In the genomic region with DNA sequence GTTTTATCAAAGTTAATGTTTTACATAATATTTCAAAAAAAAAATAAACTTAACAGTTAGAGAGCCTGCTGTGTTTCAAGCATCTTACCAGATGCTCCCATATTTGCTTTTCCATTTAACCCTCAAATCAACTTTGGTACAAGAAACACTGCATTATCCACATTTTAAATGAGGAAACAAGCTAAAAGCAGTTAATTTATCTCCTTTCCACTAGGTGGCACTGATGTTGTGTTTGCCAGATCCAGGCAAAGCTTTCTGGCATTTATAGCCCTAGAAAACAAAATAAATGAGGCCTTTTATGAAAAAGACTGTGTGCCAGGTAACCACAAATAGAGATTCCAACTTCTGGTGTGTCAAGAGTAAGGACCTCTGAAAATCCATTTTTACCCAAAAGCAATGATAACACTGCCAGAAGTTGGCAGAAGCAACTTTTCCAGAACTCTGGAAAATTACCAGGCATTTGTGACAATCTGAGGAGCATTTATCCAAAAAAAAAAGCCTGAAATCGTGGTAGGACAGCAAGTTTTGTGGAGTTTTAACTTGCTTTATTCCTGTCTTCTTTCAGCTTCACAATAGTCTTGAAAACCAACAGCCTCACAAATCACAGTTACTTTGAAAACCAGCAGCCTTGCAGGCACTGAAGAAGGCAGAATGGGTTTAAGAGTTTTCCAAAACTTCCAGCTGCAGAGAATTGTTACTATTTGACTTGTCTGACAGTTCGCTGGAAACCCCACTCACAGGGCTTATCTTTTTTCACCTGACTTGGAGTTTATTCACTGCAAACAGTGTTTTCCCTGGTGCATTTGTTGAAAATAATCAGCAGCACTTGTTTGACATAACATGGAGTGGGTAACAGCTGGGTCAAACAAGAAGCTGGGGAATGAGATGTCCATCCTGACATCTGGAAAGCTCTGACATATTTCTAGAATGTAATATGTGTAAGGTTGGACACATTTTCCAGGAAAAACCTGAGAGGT, we compare ENCODE assay signal across 8 cellular contexts. TPM values are rescaled to one million over a fixed set of nuclear protein-coding genes. Genes with fewer than 3 reads are reported as not detected.
DNase-seq lines count a peak whose midpoint lies in the region; ATAC-seq, FAIRE-seq and TF ChIP-seq lines count a peak whose summit lies in the region.

No MANE protein-coding gene starts in this region.

- TF ChIP-seq CTCF in A673 (conservative IDR thresholded peaks at IDR 0.05; ENCODE audit: low read depth, low read length) (peak; percentile 79), GM06990 (IDR thresholded peaks at IDR 0.05; ENCODE audit: insufficient read depth, low read length, poor library complexity, severe bottlenecking) (peak; percentile 59), activated B cell treated with CpG ODN at 0.5 μM for 24 hours (IDR thresholded peaks at IDR 0.05) (peak; percentile 87)

- H3K4me3 ChIP-seq in A673 (ENCODE audit: low read depth, low read length, poor library complexity, severe bottlenecking) (no peak overlapping the region), GM06990 (replicated peaks; ENCODE audit: low read depth, low read length) (no peak overlapping the region), small intestine (ENCODE audit: low read depth in 1 of 2, low read length in 2 of 2) (no peak overlapping the region)

- peaks cover 15% of the 10 kb centered on the region for H3K4me1 Mint-ChIP-seq in activated B cell treated with CpG ODN at 0.5 μM for 24 hours

- H3K36me3 ChIP-seq in A673 (ENCODE audit: insufficient read depth, low read length, poor library complexity, severe bottlenecking) (no peaks in the 10 kb centered on the region), GM06990 (ENCODE audit: control insufficient read depth, insufficient read depth, low read length) (no peaks in the 10 kb centered on the region), small intestine (ENCODE audit: control insufficient read depth in 2 of 2, insufficient read depth in 2 of 2, low read length in 2 of 2) (no peaks in the 10 kb centered on the region)

- BruUV-seq in A673 (replicated peaks; lab: Mats Ljungman, UMichigan), result no TSS peak

- peak overlapping the region; percentile 12 for H3K27ac ChIP-seq in A673 (ENCODE audit: low read depth, low read length, poor library complexity, severe bottlenecking)
- H3K27ac ChIP-seq in small intestine (ENCODE audit: low read depth in 1 of 2, low read length in 1 of 2), result no peak overlapping the region

- H3K9me3 ChIP-seq in A673 (ENCODE audit: low read depth, low read length, poor library complexity, severe bottlenecking) (no peaks in the 10 kb centered on the region), small intestine (ENCODE audit: control insufficient read depth, low read depth) (no peaks in the 10 kb centered on the region)

- POLR2A ChIA-PET in A673 (lab: Charles Lee; ENCODE audit: low non-redundant PET) (no interaction called here), activated B cell treated with CpG ODN at 0.5 μM for 24 hours (lab: Charles Lee) (interaction anchor here (0.6 to 1.4 kb wide), 5 partner anchors 9 to 719 kb away, joined by 3 to 8 read pairs (median 4); partner anchors contain the start of genes FAM162A, KPNA1 and WDR5B)

- H3K36me3 Mint-ChIP-seq in activated B cell treated with CpG ODN at 0.5 μM for 24 hours (ENCODE audit: low read depth), result peaks cover 4% of the 10 kb centered on the region

- CTCF ChIA-PET in A673 (lab: Charles Lee), result interaction anchor here (0.7 to 2.0 kb wide), 7 partner anchors 9 to 725 kb away, joined by 3 to 15 read pairs (median 4); partner anchors contain the start of genes FAM162A, PARP14 and WDR5B
- CTCF ChIA-PET in activated B cell treated with CpG ODN at 0.5 μM for 24 hours (lab: Charles Lee), result interaction anchor here (0.6 to 2.2 kb wide), 27 partner anchors 9 to 1167 kb away, joined by 3 to 18 read pairs (median 4); partner anchors contain the start of genes FAM162A, POLQ, SEMA5B and WDR5B

- intact Hi-C loops in A673 (cut with micrococcal nuclease; ENCODE audit: unreplicated experiment), result loop anchor here (1.0 to 10.0 kb wide), 3 partner anchors 286 to 872 kb away; no protein-coding TSS in a partner anchor
- intact Hi-C loops in activated B cell treated with CpG ODN at 0.5 μM for 24 hours (cut with micrococcal nuclease), result loop anchor here (1.0 to 5.0 kb wide), 5 partner anchors 22 to 864 kb away; partner anchors contain the start of genes DTX3L and PARP9

- no peak overlapping the region for H3K27ac Mint-ChIP-seq in activated B cell treated with CpG ODN at 0.5 μM for 24 hours

- H3K4me3 Mint-ChIP-seq in activated B cell treated with CpG ODN at 0.5 μM for 24 hours, result no peak overlapping the region

- H3K27me3 Mint-ChIP-seq in activated B cell treated with CpG ODN at 0.5 μM for 24 hours, result no peaks in the 10 kb centered on the region

- no peak for FAIRE-seq in small intestine (lab: Jason Lieb, UNC)

- WGBS in small intestine, 3 donors, result 42 to 45% (median 42%) methylated on average over 2 of the region's 2 CpGs

- H3K9me3 Mint-ChIP-seq in activated B cell treated with CpG ODN at 0.5 μM for 24 hours, result no peaks in the 10 kb centered on the region

- H3K27me3 ChIP-seq in A673 (replicated peaks; ENCODE audit: insufficient read depth, low read depth, low read length, poor library complexity), result no peaks in the 10 kb centered on the region
- no peaks in the 10 kb centered on the region for H3K27me3 ChIP-seq in GM06990 (replicated peaks; ENCODE audit: control insufficient read depth, insufficient read depth, low read length)
- H3K27me3 ChIP-seq in small intestine (ENCODE audit: control insufficient read depth in 2 of 2, insufficient read depth in 2 of 2, low read length in 2 of 2), result no peaks in the 10 kb centered on the region

- H3K4me1 ChIP-seq in A673 (ENCODE audit: insufficient read depth, low read length, poor library complexity, severe bottlenecking) (peaks cover 38% of the 10 kb centered on the region), small intestine (ENCODE audit: control insufficient read depth in 2 of 2, insufficient read depth in 1 of 2, low read depth in 1 of 2, low read length in 1 of 2) (no peaks in the 10 kb centered on the region)

- DNase-seq in A673 (ENCODE audit: low spot score) (peak; percentile 75), GM06990 (ENCODE audit: extremely low read depth, insufficient read length) (no peak), NCI-H2029 treated with DMSO at 0.1 percent for 48 hours (lab: John Stamatoyannopoulos, UW) (peak; percentile 16), activated B cell treated with CpG ODN at 0.5 μM for 24 hours (no peak), glomerular visceral epithelial cell (ENCODE audit: extremely low spot score) (peak; percentile 46), small intestine (peak; percentile 39)

- ATAC-seq in activated B cell treated with CpG ODN at 0.5 μM for 24 hours (ENCODE audit: low read depth) (no peak), GM21528 (IDR thresholded peaks at IDR 0.05; ENCODE audit: low FRiP score, unreplicated experiment) (no peak), HG02938 (IDR thresholded peaks at IDR 0.05; ENCODE audit: unreplicated experiment) (no peak)

RNA-seq across cellular contexts. Expression of gene FAM162A, which starts 9.2 kb away (rescaled TPM):
- 54.7 and 58.1 TPM in 2 replicates for total RNA-seq in A673 (2021)
- 28.5 and 33.9 TPM in 2 replicates for total RNA-seq in activated B cell treated with CpG ODN at 0.5 μM for 24 hours
- 100 to 1,000 TPM in 1 of 3 donors, 10 to 100 TPM in 2; 63.5 to 105 (median 97.7) TPM for polyA plus RNA-seq in small intestine

RNA-seq across cellular contexts. Expression of gene MIX23, which starts 10.1 kb away (rescaled TPM):
- total RNA-seq in A673 (2021), result 74.3 and 75.3 TPM in 2 replicates
- 47.3 and 49.1 TPM in 2 replicates for total RNA-seq in activated B cell treated with CpG ODN at 0.5 μM for 24 hours
- polyA plus RNA-seq in small intestine, result 10 to 100 TPM; 29.2 to 53.0 (median 45.9) TPM

RNA-seq across cellular contexts. Expression of gene WDR5B, which starts 22.7 kb away (rescaled TPM):
- total RNA-seq in A673 (2021) (4.6 and 5.4 TPM in 2 replicates), activated B cell treated with CpG ODN at 0.5 μM for 24 hours (8.0 and 8.1 TPM in 2 replicates)
- 1 to 10 TPM; 1.6 to 2.9 (median 2.5) TPM for polyA plus RNA-seq in small intestine

Comparison
In these comparisons a context has a peak if more than half of its experiments do, and no peak if none do; other contexts are left out.
1. DNase-seq: peak in A673 (single experiment), NCI-H2029 treated with DMSO at 0.1 percent for 48 hours (single experiment), glomerular visceral epithelial cell (single experiment) and small intestine (single experiment); none in GM06990 (single experiment) and activated B cell treated with CpG ODN at 0.5 μM for 24 hours (single experiment).
2. Peak in every context shown above with its lines, with median percentiles within 50 percentile points of each other: CTCF ChIP-seq.